ENCODE assay signal across 13 cellular contexts in genomic region chr9:89430995-89431394, GRCh38.
A peak's percentile ranks its signal among the peaks of the same experiment; 100 is the strongest.
DNase-seq lines count a peak whose midpoint lies in the region; ATAC-seq, FAIRE-seq and TF ChIP-seq lines count a peak whose summit lies in the region.
"Had no signal": no experiment of that assay in that cellular context is flagged by ENCODE, and none has a peak within 500 bp of the region (broad histone marks: within the 10 kb centered on the region; RNA-seq: fewer than 3 reads in every experiment).

No MANE protein-coding gene starts in this region.

- H3K36me3 ChIP-seq in esophagus (ENCODE audit: control insufficient read depth in 2 of 2, insufficient read depth in 2 of 2, low read length in 1 of 2) = peaks cover 0 to 5% of the 10 kb centered on the region in 2 donors

- TF ChIP-seq POLR2A in GM12891 (IDR thresholded peaks at IDR 0.05; ENCODE audit: low read depth, low read length) = no peak

- POLR2A ChIA-PET in RWPE1 (lab: Yijun Ruan, JAX; ENCODE audit: low non-redundant PET) = no interaction called here

- H3K4me3 Mint-ChIP-seq in activated CD8-positive, alpha-beta memory T cell treated with anti-CD3 and anti-CD28 coated beads, Interleukin-2, amount 10 ng/mL, durations not matched to agents 7 days and 5 days = no peak overlapping the region
- no peak overlapping the region for H3K4me3 Mint-ChIP-seq in stimulated activated naive CD8-positive, alpha-beta T cell treated with anti-CD3 and anti-CD28 coated beads, Interleukin-15, amount 100 ng/mL, for 72 hours

- FAIRE-seq in GM12891 (lab: Jason Lieb, UNC) = no peak

- WGBS in esophagus, 2 donors = 51 to 54% methylated on average over 6 of the region's 6 CpGs

- H3K4me3 ChIP-seq in esophagus (ENCODE audit: low read depth in 1 of 2, low read length in 2 of 2) = no peak overlapping the region

- H3K36me3 Mint-ChIP-seq in activated CD8-positive, alpha-beta memory T cell treated with anti-CD3 and anti-CD28 coated beads, Interleukin-2, amount 10 ng/mL, durations not matched to agents 7 days and 5 days = peaks cover 8% of the 10 kb centered on the region

- no peaks in the 10 kb centered on the region for H3K27me3 Mint-ChIP-seq in activated CD8-positive, alpha-beta memory T cell treated with anti-CD3 and anti-CD28 coated beads, Interleukin-2, amount 10 ng/mL, durations not matched to agents 7 days and 5 days
- H3K27me3 Mint-ChIP-seq in stimulated activated naive CD8-positive, alpha-beta T cell treated with anti-CD3 and anti-CD28 coated beads, Interleukin-15, amount 100 ng/mL, for 72 hours = no peaks in the 10 kb centered on the region

- H3K27ac ChIP-seq in RWPE1 = peak overlapping the region; percentile 43; the same call in 1 of the 2 replicates
- H3K27ac ChIP-seq in esophagus (ENCODE audit: low read depth in 2 of 2, low read length in 1 of 2) = peak overlapping the region; percentile 74 to 90

- H3K27ac Mint-ChIP-seq in activated CD8-positive, alpha-beta memory T cell treated with anti-CD3 and anti-CD28 coated beads, Interleukin-2, amount 10 ng/mL, durations not matched to agents 7 days and 5 days = peak overlapping the region; percentile 16
- peak overlapping the region; percentile 57 to 74 for H3K27ac Mint-ChIP-seq in stimulated activated naive CD8-positive, alpha-beta T cell treated with anti-CD3 and anti-CD28 coated beads, Interleukin-15, amount 100 ng/mL, for 72 hours

- H3K9me3 Mint-ChIP-seq in activated CD8-positive, alpha-beta memory T cell treated with anti-CD3 and anti-CD28 coated beads, Interleukin-2, amount 10 ng/mL, durations not matched to agents 7 days and 5 days (ENCODE audit: low read depth) = no peaks in the 10 kb centered on the region
- H3K9me3 Mint-ChIP-seq in stimulated activated naive CD8-positive, alpha-beta T cell treated with anti-CD3 and anti-CD28 coated beads, Interleukin-15, amount 100 ng/mL, for 72 hours = no peaks in the 10 kb centered on the region

- ATAC-seq in activated CD8-positive, alpha-beta memory T cell treated with anti-CD3 and anti-CD28 coated beads, Interleukin-2, amount 10 ng/mL, durations not matched to agents 7 days and 5 days = no peak
- ATAC-seq in stimulated activated naive CD8-positive, alpha-beta T cell treated with anti-CD3 and anti-CD28 coated beads, Interleukin-15, amount 100 ng/mL, for 72 hours = no peak
- ATAC-seq: left ventricle myocardium superior had no signal

- no peak for DNase-seq in activated CD8-positive, alpha-beta memory T cell treated with anti-CD3 and anti-CD28 coated beads, Interleukin-2, amount 10 ng/mL, durations not matched to agents 7 days and 5 days
- no peak for DNase-seq in activated CD8-positive, alpha-beta memory T cell treated with anti-CD3 and anti-CD28 coated beads for 24 hours
- DNase-seq in RWPE1 (ENCODE audit: low spot score) (peak; percentile 73), NCI-H187 (lab: John Stamatoyannopoulos, UW) (no peak), GM12891 (ENCODE audit: insufficient read length, low spot score) (no peak), NCI-H2196 (lab: John Stamatoyannopoulos, UW; ENCODE audit: unreplicated experiment) (no peak)
- DNase-seq in stimulated activated naive CD8-positive, alpha-beta T cell treated with anti-CD3 and anti-CD28 coated beads, Interleukin-15, amount 100 ng/mL, for 72 hours = no peak
- DNase-seq: activated gamma-delta T cell, caudate nucleus, left ventricle myocardium superior, NCI-H2171 treated with DMSO at 0.1 percent for 48 hours, SW 1271 had no signal

- no peaks in the 10 kb centered on the region for H3K9me3 ChIP-seq in esophagus (ENCODE audit: control insufficient read depth in 2 of 2, insufficient read depth in 1 of 2, low read depth in 1 of 2, low read length in 1 of 2)

- H3K4me1 Mint-ChIP-seq in activated CD8-positive, alpha-beta memory T cell treated with anti-CD3 and anti-CD28 coated beads, Interleukin-2, amount 10 ng/mL, durations not matched to agents 7 days and 5 days = peaks cover 80% of the 10 kb centered on the region
- peaks cover 100% of the 10 kb centered on the region for H3K4me1 Mint-ChIP-seq in stimulated activated naive CD8-positive, alpha-beta T cell treated with anti-CD3 and anti-CD28 coated beads, Interleukin-15, amount 100 ng/mL, for 72 hours

- peaks cover under 1 to 51% of the 10 kb centered on the region in 2 donors for H3K4me1 ChIP-seq in esophagus (ENCODE audit: control insufficient read depth in 2 of 2, insufficient read depth in 2 of 2, low read length in 1 of 2)

- TF ChIP-seq CTCF in RWPE1 (conservative IDR thresholded peaks at IDR 0.05; ENCODE audit: low read depth) = no peak

- CTCF ChIA-PET in activated CD8-positive, alpha-beta memory T cell treated with anti-CD3 and anti-CD28 coated beads, Interleukin-2, amount 10 ng/mL, durations not matched to agents 7 days and 5 days (lab: Charles Lee) = interaction anchor here (2.3 to 6.2 kb wide), 3 partner anchors 14 to 118 kb away, joined by 6 to 74 read pairs (median 18); no protein-coding TSS in a partner anchor
- CTCF ChIA-PET in RWPE1 (lab: Yijun Ruan, JAX) = interaction anchor here (0.7 kb wide), 1 partner anchor 94 kb away, joined by 3 read pairs; no protein-coding TSS in a partner anchor

- H3K27me3 ChIP-seq in esophagus (ENCODE audit: control insufficient read depth in 1 of 2, insufficient read depth in 2 of 2, low read length in 2 of 2) = no peaks in the 10 kb centered on the region

TF ChIP-seq in GM12891, 5 proteins besides CTCF, POLR2A, EP300 and RAD21:
- TF ChIP-seq SPI1 (IDR thresholded peaks at IDR 0.05; ENCODE audit: low read depth, low read length) (no peak), POU2F2 (IDR thresholded peaks at IDR 0.05; ENCODE audit: low read depth, low read length) (no peak), POLR2AphosphoS5 (IDR thresholded peaks at IDR 0.05; ENCODE audit: low read depth, low read length) (no peak), TAF1 (IDR thresholded peaks at IDR 0.05; ENCODE audit: low read depth, low read length) (no peak), PAX5 (IDR thresholded peaks at IDR 0.05; ENCODE audit: insufficient read depth, low read length, severe bottlenecking) (no peak)
